30 cellular contexts compared by ENCODE assay signal in the genomic region with DNA sequence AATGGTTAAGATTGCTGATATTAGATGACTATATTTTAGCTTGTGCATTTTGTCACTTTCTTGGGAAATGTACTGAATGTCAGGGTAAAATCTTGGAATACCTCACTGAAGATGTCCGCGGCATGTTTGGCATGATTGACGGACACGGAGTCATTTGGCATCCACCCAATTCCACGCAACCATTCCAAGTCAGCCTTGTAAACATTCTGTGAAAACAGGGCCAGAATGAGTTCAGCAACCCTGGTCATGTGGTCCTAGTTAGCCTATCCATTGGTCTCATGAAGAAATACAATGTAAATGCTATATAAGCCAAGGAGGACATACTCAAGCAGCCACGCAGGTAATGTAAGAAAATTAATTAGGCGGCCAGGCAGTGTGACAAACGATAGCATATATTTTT.
"Had no signal": no experiment of that assay in that cellular context is flagged by ENCODE, and none has a peak within 500 bp of the region (broad histone marks: within the 10 kb centered on the region; RNA-seq: fewer than 3 reads in every experiment).

No MANE protein-coding gene starts in this region.

- H3K27me3 ChIP-seq: colonic mucosa, dorsolateral prefrontal cortex, vagina had no signal

- H3K9me3 ChIP-seq: colonic mucosa, thoracic aorta, vagina had no signal

- ATAC-seq: activated naive CD8-positive, alpha-beta T cell treated with anti-CD3 and anti-CD28 coated beads, Interleukin-2, amount 50 U/mL, for 24 hours; sciatic nerve; stimulated activated effector memory CD8-positive, alpha-beta T cell treated with anti-CD3 and anti-CD28 coated beads, Interleukin-12 subunit alpha, Interleukin-12 subunit beta, amount 100 ng/mL, for 72 hours; WTC11 had no signal

- H3K36me3 ChIP-seq: colonic mucosa, thoracic aorta, vagina had no signal

- H3K4me3 ChIP-seq: colonic mucosa, thoracic aorta, vagina had no signal

- H3K4me1 ChIP-seq: colonic mucosa, vagina had no signal

- DNase-seq: activated CD4-positive, alpha-beta memory T cell treated with anti-CD3 and anti-CD28 coated beads, Interleukin-2, amount 10 ng/mL, durations not matched to agents 7 days and 5 days; activated CD4-positive, alpha-beta T cell treated with anti-CD3 and anti-CD28 coated beads for 1 hour; activated CD4-positive, alpha-beta T cell treated with anti-CD3 and anti-CD28 coated beads, Interleukin-2, amount 10 ng/mL, durations not matched to agents 7 days and 5 days; activated CD8-positive, alpha-beta memory T cell treated with anti-CD3 and anti-CD28 coated beads, Interleukin-2, amount 50 U/mL, for 48 hours; activated naive CD8-positive, alpha-beta T cell treated with anti-CD3 and anti-CD28 coated beads, Interleukin-2, amount 50 U/mL, for 24 hours; activated T-cell treated with anti-CD3 and anti-CD28 coated beads, Interleukin-2, amount 50 U/mL, for 48 hours; colonic mucosa; effector memory CD4-positive, alpha-beta T cell; erythroblast; foreskin fibroblast; mammary epithelial cell; posterior cingulate gyrus; small intestine; stimulated activated CD4-positive, alpha-beta T cell treated with anti-CD3 and anti-CD28 coated beads, Interleukin-4, amount 100 ng/mL, for 24 hours; T1000 had no signal

- H3K9me3 Mint-ChIP-seq: activated CD4-positive, alpha-beta memory T cell treated with anti-CD3 and anti-CD28 coated beads, Interleukin-2, amount 10 ng/mL, durations not matched to agents 7 days and 5 days; activated CD4-positive, alpha-beta T cell treated with anti-CD3 and anti-CD28 coated beads, Interleukin-2, amount 10 ng/mL, durations not matched to agents 7 days and 5 days; activated naive CD4-positive, alpha-beta T cell treated with anti-CD3 and anti-CD28 coated beads, Interleukin-2, amount 50 U/mL, for 24 hours; activated naive CD8-positive, alpha-beta T cell treated with anti-CD3 and anti-CD28 coated beads, Interleukin-2, amount 50 U/mL, for 24 hours; activated T-helper 2 cell treated with anti-CD3 and anti-CD28 coated beads, Interferon-gamma antibody, Interleukin-2, Interleukin-4, amounts not matched to agents 10 μg/mL and 5 μg/mL and 100 μg/mL, durations not matched to agents 14 hours and 24 hours and 36 hours; central memory CD8-positive, alpha-beta T cell; nephron; stimulated activated effector memory CD8-positive, alpha-beta T cell treated with anti-CD3 and anti-CD28 coated beads, Interleukin-12 subunit alpha, Interleukin-12 subunit beta, amount 100 ng/mL, for 72 hours; stimulated activated naive CD8-positive, alpha-beta T cell treated with anti-CD3 and anti-CD28 coated beads, Interleukin-15, Interleukin-2, amounts not matched to agents 100 ng/mL and 50 ng/mL, for 24 hours; T-helper 1 cell treated with Interleukin-12 subunit alpha and Interleukin-12 subunit beta and Interleukin-4 antibody, amounts not matched to agents 30 μg/mL and 1 μg/mL, for 36 hours; type B pancreatic cell; WTC11 had no signal

- H3K36me3 Mint-ChIP-seq: stimulated activated effector memory CD8-positive, alpha-beta T cell treated with anti-CD3 and anti-CD28 coated beads, Interleukin-12 subunit alpha, Interleukin-12 subunit beta, amount 100 ng/mL, for 72 hours; type B pancreatic cell; WTC11 had no signal

- FAIRE-seq: bronchial epithelial cell, islet of Langerhans, small intestine had no signal

- H3K4me1 Mint-ChIP-seq: activated CD4-positive, alpha-beta memory T cell treated with anti-CD3 and anti-CD28 coated beads, Interleukin-2, amount 10 ng/mL, durations not matched to agents 7 days and 5 days; activated CD4-positive, alpha-beta T cell treated with anti-CD3 and anti-CD28 coated beads, Interleukin-2, amount 10 ng/mL, durations not matched to agents 7 days and 5 days; activated naive CD4-positive, alpha-beta T cell treated with anti-CD3 and anti-CD28 coated beads, Interleukin-2, amount 50 U/mL, for 24 hours; activated naive CD8-positive, alpha-beta T cell treated with anti-CD3 and anti-CD28 coated beads, Interleukin-2, amount 50 U/mL, for 24 hours; central memory CD8-positive, alpha-beta T cell; nephron; stimulated activated effector memory CD8-positive, alpha-beta T cell treated with anti-CD3 and anti-CD28 coated beads, Interleukin-12 subunit alpha, Interleukin-12 subunit beta, amount 100 ng/mL, for 72 hours; WTC11 had no signal

- H3K27me3 Mint-ChIP-seq: activated CD4-positive, alpha-beta memory T cell treated with anti-CD3 and anti-CD28 coated beads, Interleukin-2, amount 10 ng/mL, durations not matched to agents 7 days and 5 days; activated CD4-positive, alpha-beta T cell treated with anti-CD3 and anti-CD28 coated beads, Interleukin-2, amount 10 ng/mL, durations not matched to agents 7 days and 5 days; activated naive CD4-positive, alpha-beta T cell treated with anti-CD3 and anti-CD28 coated beads, Interleukin-2, amount 50 U/mL, for 24 hours; activated naive CD8-positive, alpha-beta T cell treated with anti-CD3 and anti-CD28 coated beads, Interleukin-2, amount 50 U/mL, for 24 hours; central memory CD8-positive, alpha-beta T cell; stimulated activated naive CD8-positive, alpha-beta T cell treated with anti-CD3 and anti-CD28 coated beads, Interleukin-15, Interleukin-2, amounts not matched to agents 100 ng/mL and 50 ng/mL, for 24 hours; type B pancreatic cell had no signal

- H3K27ac ChIP-seq: colonic mucosa, thoracic aorta, vagina had no signal

- H3K4me3 Mint-ChIP-seq: activated CD4-positive, alpha-beta memory T cell treated with anti-CD3 and anti-CD28 coated beads, Interleukin-2, amount 10 ng/mL, durations not matched to agents 7 days and 5 days; activated CD4-positive, alpha-beta T cell treated with anti-CD3 and anti-CD28 coated beads, Interleukin-2, amount 10 ng/mL, durations not matched to agents 7 days and 5 days; activated naive CD4-positive, alpha-beta T cell treated with anti-CD3 and anti-CD28 coated beads, Interleukin-2, amount 50 U/mL, for 24 hours; activated naive CD8-positive, alpha-beta T cell treated with anti-CD3 and anti-CD28 coated beads, Interleukin-2, amount 50 U/mL, for 24 hours; central memory CD8-positive, alpha-beta T cell; nephron; stimulated activated effector memory CD8-positive, alpha-beta T cell treated with anti-CD3 and anti-CD28 coated beads, Interleukin-12 subunit alpha, Interleukin-12 subunit beta, amount 100 ng/mL, for 72 hours; stimulated activated naive CD8-positive, alpha-beta T cell treated with anti-CD3 and anti-CD28 coated beads, Interleukin-15, Interleukin-2, amounts not matched to agents 100 ng/mL and 50 ng/mL, for 24 hours; T-helper 1 cell treated with Interleukin-12 subunit alpha and Interleukin-12 subunit beta and Interleukin-4 antibody, amounts not matched to agents 30 μg/mL and 1 μg/mL, for 36 hours; type B pancreatic cell; WTC11 had no signal

- H3K27ac Mint-ChIP-seq: activated CD4-positive, alpha-beta memory T cell treated with anti-CD3 and anti-CD28 coated beads, Interleukin-2, amount 10 ng/mL, durations not matched to agents 7 days and 5 days; activated CD4-positive, alpha-beta T cell treated with anti-CD3 and anti-CD28 coated beads, Interleukin-2, amount 10 ng/mL, durations not matched to agents 7 days and 5 days; activated naive CD4-positive, alpha-beta T cell treated with anti-CD3 and anti-CD28 coated beads, Interleukin-2, amount 50 U/mL, for 24 hours; activated naive CD8-positive, alpha-beta T cell treated with anti-CD3 and anti-CD28 coated beads, Interleukin-2, amount 50 U/mL, for 24 hours; activated T-helper 2 cell treated with anti-CD3 and anti-CD28 coated beads, Interferon-gamma antibody, Interleukin-2, Interleukin-4, amounts not matched to agents 10 μg/mL and 5 μg/mL and 100 μg/mL, durations not matched to agents 14 hours and 24 hours and 36 hours; nephron; stimulated activated effector memory CD8-positive, alpha-beta T cell treated with anti-CD3 and anti-CD28 coated beads, Interleukin-12 subunit alpha, Interleukin-12 subunit beta, amount 100 ng/mL, for 72 hours; stimulated activated naive CD8-positive, alpha-beta T cell treated with anti-CD3 and anti-CD28 coated beads, Interleukin-15, Interleukin-2, amounts not matched to agents 100 ng/mL and 50 ng/mL, for 24 hours; T-helper 1 cell treated with Interleukin-12 subunit alpha and Interleukin-12 subunit beta and Interleukin-4 antibody, amounts not matched to agents 30 μg/mL and 1 μg/mL, for 36 hours; type B pancreatic cell; WTC11 had no signal
